In genomic region chr3:127787071-127787490, GRCh38 we compare ENCODE assay signal across 13 cellular contexts. TPM values are rescaled to one million over a fixed set of nuclear protein-coding genes. Genes with fewer than 3 reads are reported as not detected.
DNase-seq lines count a peak whose midpoint lies in the region; ATAC-seq and TF ChIP-seq lines count a peak whose summit lies in the region.
"Had no signal": no experiment of that assay in that cellular context is flagged by ENCODE, and none has a peak within 500 bp of the region (broad histone marks: within the 10 kb centered on the region; RNA-seq: fewer than 3 reads in every experiment).

No MANE protein-coding gene starts in this region.

- no peaks in the 10 kb centered on the region for H3K36me3 ChIP-seq in adipocyte (ENCODE audit: control insufficient read depth, insufficient read depth, low read length, severe bottlenecking)
- peaks cover 0 to 5% of the 10 kb centered on the region in 2 donors for H3K36me3 ChIP-seq in mucosa of rectum (ENCODE audit: control insufficient read depth in 2 of 2, insufficient read depth in 2 of 2, low read length in 2 of 2)
- no peaks in the 10 kb centered on the region for H3K36me3 ChIP-seq in tibial nerve
- H3K36me3 ChIP-seq in OCI-LY7 (ENCODE audit: insufficient read depth, low read length) = no peaks in the 10 kb centered on the region
- H3K36me3 ChIP-seq: SJCRH30 had no signal

- WGBS in tibial nerve, 2 donors = 52 to 62% methylated on average over 8 to 9 of the region's 9 CpGs

- no peak overlapping the region for H3K4me2 ChIP-seq in OCI-LY7 (ENCODE audit: low read length)

- no peak for TF ChIP-seq POLR2A in tibial nerve (IDR thresholded peaks at IDR 0.05)

- H3K27me3 ChIP-seq in adipocyte (replicated peaks; ENCODE audit: control insufficient read depth, insufficient read depth, low read length) (no peaks in the 10 kb centered on the region), mucosa of rectum (ENCODE audit: control insufficient read depth in 2 of 2, insufficient read depth in 2 of 2, low read length in 2 of 2) (no peaks in the 10 kb centered on the region), tibial nerve (no peaks in the 10 kb centered on the region)
- H3K27me3 ChIP-seq: SJCRH30 had no signal

- BruUV-seq in OCI-LY7 (replicated peaks; lab: Mats Ljungman, UMichigan) = no TSS peak

- peak overlapping the region; percentile 15 for H3K4me3 ChIP-seq in adipocyte (ENCODE audit: low read length)
- no peak overlapping the region for H3K4me3 ChIP-seq in fibroblast of mammary gland (ENCODE audit: control insufficient read depth, low read depth, low read length)
- H3K4me3 ChIP-seq in mucosa of rectum (ENCODE audit: low read length in 2 of 2) = peak overlapping the region in 1 of 2 donors; percentile 49
- H3K4me3 ChIP-seq in tibial nerve = no peak overlapping the region
- no peak overlapping the region for H3K4me3 ChIP-seq in OCI-LY7 (ENCODE audit: low read depth, low read length, poor library complexity, severe bottlenecking)
- H3K4me3 ChIP-seq: GM12878, lung, SJCRH30, skin epidermis had no signal

- no peak for TF ChIP-seq EP300 in tibial nerve (IDR thresholded peaks at IDR 0.05)

- H3K9me2 ChIP-seq in OCI-LY7 (ENCODE audit: insufficient read depth, low read length) = no peaks in the 10 kb centered on the region

- DNase-seq in adipocyte (ENCODE audit: low read depth) (no peak), fibroblast of mammary gland (ENCODE audit: low read depth) (peak; percentile 36), tibial nerve (ENCODE audit: low spot score in 2 of 2) (peak in 1 of 2 donors; percentile 11), OCI-LY7 (ENCODE audit: low spot score) (no peak), NCI-H1417 treated with DMSO at 0.1 percent for 48 hours (lab: John Stamatoyannopoulos, UW) (no peak), NCI-H1048 (lab: John Stamatoyannopoulos, UW) (no peak)
- DNase-seq: activated CD4-positive, CD25-positive, alpha-beta regulatory T cell had no signal

- intact Hi-C loops in OCI-LY7 (cut with micrococcal nuclease; ENCODE audit: unreplicated experiment) = no loop called here

- no peak overlapping the region for H2AFZ ChIP-seq in OCI-LY7 (ENCODE audit: low read length)

- ATAC-seq in GM21423 (IDR thresholded peaks at IDR 0.05; ENCODE audit: unreplicated experiment) = no peak
- ATAC-seq: GM12878 had no signal

- H3K4me1 ChIP-seq in adipocyte (ENCODE audit: control insufficient read depth, insufficient read depth, low read length) (peaks cover 53% of the 10 kb centered on the region), mucosa of rectum (ENCODE audit: control insufficient read depth in 2 of 2, insufficient read depth in 2 of 2, low read length in 2 of 2) (peaks cover 39 to 44% of the 10 kb centered on the region in 2 donors), tibial nerve (peaks cover 0 to 75% (median 36%) of the 10 kb centered on the region in 4 donors), OCI-LY7 (ENCODE audit: insufficient read depth, low read length, poor library complexity, severe bottlenecking) (peaks cover 22% of the 10 kb centered on the region)

- H3K9me3 ChIP-seq in adipocyte (ENCODE audit: control insufficient read depth, low read length) (no peaks in the 10 kb centered on the region), mucosa of rectum (ENCODE audit: control insufficient read depth in 2 of 2, low read length in 2 of 2) (no peaks in the 10 kb centered on the region), tibial nerve (no peaks in the 10 kb centered on the region), OCI-LY7 (ENCODE audit: low read length) (no peaks in the 10 kb centered on the region)
- H3K9me3 ChIP-seq: SJCRH30 had no signal

- H3K79me2 ChIP-seq in OCI-LY7 (ENCODE audit: insufficient read depth, low read depth, low read length) = no peaks in the 10 kb centered on the region

- CTCF ChIA-PET in OCI-LY7 (lab: Charles Lee; ENCODE audit: unreplicated experiment) = no interaction called here

- peak overlapping the region; percentile 42 for H3K9ac ChIP-seq in adipocyte (ENCODE audit: low read length)
- H3K9ac ChIP-seq in mucosa of rectum (ENCODE audit: low read depth in 1 of 2, low read length in 2 of 2) = peak overlapping the region in 1 of 2 donors; percentile 71

- H3K27ac ChIP-seq in mucosa of rectum (ENCODE audit: low read depth in 2 of 2, low read length in 2 of 2) = peak overlapping the region; percentile 92 to 94
- H3K27ac ChIP-seq in tibial nerve = peak overlapping the region in 3 of 4 donors; percentile 27 to 69 (median 54)
- no peak overlapping the region for H3K27ac ChIP-seq in OCI-LY7 (ENCODE audit: low read depth, low read length, poor library complexity, severe bottlenecking)
- H3K27ac ChIP-seq: SJCRH30 had no signal

- H4K20me1 ChIP-seq in OCI-LY7 (ENCODE audit: insufficient read depth, low read length) = no peaks in the 10 kb centered on the region

- no peak for TF ChIP-seq CTCF in fibroblast of mammary gland (conservative IDR thresholded peaks at IDR 0.05; ENCODE audit: control insufficient read depth, insufficient read depth, low read depth, low read length)
- TF ChIP-seq CTCF in tibial nerve (IDR thresholded peaks at IDR 0.05) = no peak
- TF ChIP-seq CTCF in OCI-LY7 (conservative IDR thresholded peaks at IDR 0.05; ENCODE audit: low read length) = no peak

- POLR2A ChIA-PET in OCI-LY7 (lab: Charles Lee) = no interaction called here

RNA-seq across cellular contexts. Expression of gene MGLL, which starts 35.2 kb away (rescaled TPM):
- total RNA-seq in tibial nerve (10 to 100 TPM; 67.5 to 96.6 (median 86.1) TPM), OCI-LY7 (2022) (17.0 and 21.6 TPM in 2 replicates)
- total RNA-seq in OCI-LY7 (2014; rRNA removed; shearing (Covaris generic)) = 19.2 and 20.1 TPM in 2 replicates
